In genomic region chr3:177470200-177470941, GRCh38 we compare ENCODE assay signal across 15 cellular contexts.
DNase-seq lines count a peak whose midpoint lies in the region; TF ChIP-seq lines count a peak whose summit lies in the region.
"Had no signal": no experiment of that assay in that cellular context is flagged by ENCODE, and none has a peak within 500 bp of the region (broad histone marks: within the 10 kb centered on the region; RNA-seq: fewer than 3 reads in every experiment).

No MANE protein-coding gene starts in this region.

- peak; percentile 60 for DNase-seq in ELF-1 (ENCODE audit: low read depth, low spot score)
- DNase-seq in NCI-H69 (lab: John Stamatoyannopoulos, UW), result peak; percentile 10
- DNase-seq in epithelial cell of esophagus (ENCODE audit: low read depth), result peak; percentile 55
- DNase-seq in neural crest cell (ENCODE audit: low read depth, low spot score), result no peak
- DNase-seq in NCI-H1105 treated with DMSO at 0.1 percent for 48 hours (lab: John Stamatoyannopoulos, UW), result no peak
- no peak for DNase-seq in activated CD8-positive, alpha-beta memory T cell treated with anti-CD3 and anti-CD28 coated beads, Interleukin-2, amount 50 U/mL, for 48 hours
- no peak for DNase-seq in NCI-H774 (lab: John Stamatoyannopoulos, UW)
- DNase-seq in T-helper 1 cell, result no peak
- DNase-seq: activated CD4-positive, alpha-beta T cell treated with anti-CD3 and anti-CD28 coated beads, Interleukin-2, amount 50 U/mL, for 48 hours; activated naive CD8-positive, alpha-beta T cell treated with anti-CD3 and anti-CD28 coated beads, Interleukin-2, amount 50 U/mL, for 24 hours; activated T-cell treated with anti-CD3 and anti-CD28 coated beads, Interleukin-2, amount 50 U/mL, for 72 hours; cerebellar nuclear complex; COR-L47; NCI-H1417 treated with DMSO at 0.1 percent for 48 hours; NCI-H510A had no signal

- peaks cover 6% of the 10 kb centered on the region for H3K9me3 Mint-ChIP-seq in neural crest cell
- H3K9me3 Mint-ChIP-seq: activated naive CD8-positive, alpha-beta T cell treated with anti-CD3 and anti-CD28 coated beads, Interleukin-2, amount 50 U/mL, for 24 hours; activated T-cell treated with anti-CD3 and anti-CD28 coated beads, Interleukin-2, amount 50 U/mL, for 72 hours had no signal

- no peaks in the 10 kb centered on the region for H3K36me3 Mint-ChIP-seq in neural crest cell (ENCODE audit: low read depth)

- H3K27ac Mint-ChIP-seq in neural crest cell (ENCODE audit: unreplicated experiment), result peak overlapping the region; percentile 51
- H3K27ac Mint-ChIP-seq: activated naive CD8-positive, alpha-beta T cell treated with anti-CD3 and anti-CD28 coated beads, Interleukin-2, amount 50 U/mL, for 24 hours had no signal

- H3K27me3 Mint-ChIP-seq in neural crest cell (ENCODE audit: low read depth), result no peaks in the 10 kb centered on the region
- H3K27me3 Mint-ChIP-seq: activated naive CD8-positive, alpha-beta T cell treated with anti-CD3 and anti-CD28 coated beads, Interleukin-2, amount 50 U/mL, for 24 hours had no signal

- peak overlapping the region; percentile 21 for H3K4me3 Mint-ChIP-seq in neural crest cell
- H3K4me3 Mint-ChIP-seq: activated naive CD8-positive, alpha-beta T cell treated with anti-CD3 and anti-CD28 coated beads, Interleukin-2, amount 50 U/mL, for 24 hours; activated T-cell treated with anti-CD3 and anti-CD28 coated beads, Interleukin-2, amount 50 U/mL, for 72 hours had no signal

- peaks cover 59% of the 10 kb centered on the region for H3K4me1 Mint-ChIP-seq in neural crest cell
- H3K4me1 Mint-ChIP-seq: activated naive CD8-positive, alpha-beta T cell treated with anti-CD3 and anti-CD28 coated beads, Interleukin-2, amount 50 U/mL, for 24 hours had no signal

- no peak for TF ChIP-seq CTCF in epithelial cell of esophagus (IDR thresholded peaks at IDR 0.05; ENCODE audit: insufficient read depth, low read depth, low read length, missing control alignments)
- no peak for TF ChIP-seq CTCF in neural crest cell (conservative IDR thresholded peaks at IDR 0.05)

- no peak overlapping the region for H3K4me3 ChIP-seq in epithelial cell of esophagus (ENCODE audit: low read length)

Comparison
In these comparisons a context has a peak if more than half of its experiments do, and no peak if none do; other contexts are left out.
1. DNase-seq: peak in ELF-1 (single experiment), NCI-H69 (single experiment) and epithelial cell of esophagus (single experiment); none in neural crest cell (single experiment), NCI-H1105 treated with DMSO at 0.1 percent for 48 hours (single experiment), activated CD8-positive, alpha-beta memory T cell treated with anti-CD3 and anti-CD28 coated beads, Interleukin-2, amount 50 U/mL, for 48 hours (single experiment), NCI-H774 (single experiment) and T-helper 1 cell (0 of 5).